1 cellular context compared by ENCODE assay signal in the genomic region with DNA sequence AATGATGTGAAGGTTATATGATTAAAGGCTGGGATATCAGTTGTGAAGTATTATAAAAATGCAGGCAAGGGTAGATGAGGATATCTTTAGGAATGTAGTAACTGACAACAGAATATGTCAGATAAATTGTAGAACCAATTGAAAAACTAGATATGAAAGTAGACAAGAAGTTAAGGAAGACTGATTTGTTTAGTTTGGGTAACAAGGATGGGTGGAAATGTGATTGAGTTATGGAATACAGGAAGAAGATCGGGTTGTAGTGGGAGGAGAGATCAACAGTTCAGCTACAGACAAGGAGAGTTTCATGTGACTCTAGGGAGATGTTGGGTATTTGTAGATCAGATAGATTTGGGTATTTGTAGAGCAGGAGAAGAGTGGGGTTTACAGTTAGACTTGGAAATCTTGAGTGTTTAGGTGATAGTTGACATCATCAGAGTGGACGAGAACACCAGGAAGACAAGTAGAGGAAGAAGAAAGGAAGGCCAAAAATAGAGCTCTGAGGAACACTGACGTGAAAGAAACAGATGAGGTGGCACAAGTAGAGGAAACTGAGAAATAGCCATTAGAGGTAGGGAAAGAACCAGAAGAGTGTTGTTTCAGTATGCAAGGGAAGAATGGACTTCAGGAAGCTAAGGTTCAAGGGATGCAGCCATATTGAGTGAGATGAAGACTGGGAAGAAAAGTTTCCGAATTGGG.
TF ChIP-seq lines count a peak whose summit lies in the region.

No MANE protein-coding gene starts in this region.

TF ChIP-seq in K562, 482 proteins besides CTCF, POLR2A, EP300 and RAD21:
- TF ChIP-seq HNRNPL (IDR thresholded peaks at IDR 0.05; ENCODE audit: low read depth, low read length) (no peak), TAF9B (IDR thresholded peaks at IDR 0.05; ENCODE audit: partially characterized antibody) (no peak), BACH1 (tag; IDR thresholded peaks at IDR 0.05) (no peak), ZNF780A (CRISPR knock-in tag; IDR thresholded peaks at IDR 0.05) (no peak), NFE2L1 (tag; IDR thresholded peaks at IDR 0.05; ENCODE audit: borderline replicate concordance, low read depth) (no peak), PCBP2 (IDR thresholded peaks at IDR 0.05; ENCODE audit: low read depth, low read length, poor library complexity, severe bottlenecking) (no peak), ZNF431 (CRISPR knock-in tag; IDR thresholded peaks at IDR 0.05) (no peak), EGR1 (conservative IDR thresholded peaks at IDR 0.05) (no peak), OTX1 (CRISPR knock-in tag; IDR thresholded peaks at IDR 0.05) (0 out of 2 replicates have a peak, but pooled peaks have one; percentile 60), DNMT1 (IDR thresholded peaks at IDR 0.05) (no peak), SUPT5H (IDR thresholded peaks at IDR 0.05) (no peak), ZSCAN32 (CRISPR knock-in tag; IDR thresholded peaks at IDR 0.05) (no peak), ZNF696 (CRISPR knock-in tag; conservative IDR thresholded peaks at IDR 0.05) (no peak), ELF4 (CRISPR knock-in tag; IDR thresholded peaks at IDR 0.05) (0 out of 2 replicates have a peak, but pooled peaks have one; percentile 66), PTTG1 (tag; IDR thresholded peaks at IDR 0.05; ENCODE audit: low read depth) (no peak), TSC22D4 (tag; IDR thresholded peaks at IDR 0.05) (0 out of 2 replicates have a peak, but pooled peaks have one; percentile 51), SMAD1 (IDR thresholded peaks at IDR 0.05; ENCODE audit: low read depth, low read length, partially characterized antibody) (no peak)
- TF ChIP-seq, protein P1, sequence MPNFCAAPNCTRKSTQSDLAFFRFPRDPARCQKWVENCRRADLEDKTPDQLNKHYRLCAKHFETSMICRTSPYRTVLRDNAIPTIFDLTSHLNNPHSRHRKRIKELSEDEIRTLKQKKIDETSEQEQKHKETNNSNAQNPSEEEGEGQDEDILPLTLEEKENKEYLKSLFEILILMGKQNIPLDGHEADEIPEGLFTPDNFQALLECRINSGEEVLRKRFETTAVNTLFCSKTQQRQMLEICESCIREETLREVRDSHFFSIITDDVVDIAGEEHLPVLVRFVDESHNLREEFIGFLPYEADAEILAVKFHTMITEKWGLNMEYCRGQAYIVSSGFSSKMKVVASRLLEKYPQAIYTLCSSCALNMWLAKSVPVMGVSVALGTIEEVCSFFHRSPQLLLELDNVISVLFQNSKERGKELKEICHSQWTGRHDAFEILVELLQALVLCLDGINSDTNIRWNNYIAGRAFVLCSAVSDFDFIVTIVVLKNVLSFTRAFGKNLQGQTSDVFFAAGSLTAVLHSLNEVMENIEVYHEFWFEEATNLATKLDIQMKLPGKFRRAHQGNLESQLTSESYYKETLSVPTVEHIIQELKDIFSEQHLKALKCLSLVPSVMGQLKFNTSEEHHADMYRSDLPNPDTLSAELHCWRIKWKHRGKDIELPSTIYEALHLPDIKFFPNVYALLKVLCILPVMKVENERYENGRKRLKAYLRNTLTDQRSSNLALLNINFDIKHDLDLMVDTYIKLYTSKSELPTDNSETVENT (CRISPR knock-in tag; IDR thresholded peaks at IDR 0.05) = no peak
- TF ChIP-seq, protein P2, sequence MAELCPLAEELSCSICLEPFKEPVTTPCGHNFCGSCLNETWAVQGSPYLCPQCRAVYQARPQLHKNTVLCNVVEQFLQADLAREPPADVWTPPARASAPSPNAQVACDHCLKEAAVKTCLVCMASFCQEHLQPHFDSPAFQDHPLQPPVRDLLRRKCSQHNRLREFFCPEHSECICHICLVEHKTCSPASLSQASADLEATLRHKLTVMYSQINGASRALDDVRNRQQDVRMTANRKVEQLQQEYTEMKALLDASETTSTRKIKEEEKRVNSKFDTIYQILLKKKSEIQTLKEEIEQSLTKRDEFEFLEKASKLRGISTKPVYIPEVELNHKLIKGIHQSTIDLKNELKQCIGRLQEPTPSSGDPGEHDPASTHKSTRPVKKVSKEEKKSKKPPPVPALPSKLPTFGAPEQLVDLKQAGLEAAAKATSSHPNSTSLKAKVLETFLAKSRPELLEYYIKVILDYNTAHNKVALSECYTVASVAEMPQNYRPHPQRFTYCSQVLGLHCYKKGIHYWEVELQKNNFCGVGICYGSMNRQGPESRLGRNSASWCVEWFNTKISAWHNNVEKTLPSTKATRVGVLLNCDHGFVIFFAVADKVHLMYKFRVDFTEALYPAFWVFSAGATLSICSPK (IDR thresholded peaks at IDR 0.05; ENCODE audit: borderline replicate concordance) = no peak
- TF ChIP-seq, protein P3, sequence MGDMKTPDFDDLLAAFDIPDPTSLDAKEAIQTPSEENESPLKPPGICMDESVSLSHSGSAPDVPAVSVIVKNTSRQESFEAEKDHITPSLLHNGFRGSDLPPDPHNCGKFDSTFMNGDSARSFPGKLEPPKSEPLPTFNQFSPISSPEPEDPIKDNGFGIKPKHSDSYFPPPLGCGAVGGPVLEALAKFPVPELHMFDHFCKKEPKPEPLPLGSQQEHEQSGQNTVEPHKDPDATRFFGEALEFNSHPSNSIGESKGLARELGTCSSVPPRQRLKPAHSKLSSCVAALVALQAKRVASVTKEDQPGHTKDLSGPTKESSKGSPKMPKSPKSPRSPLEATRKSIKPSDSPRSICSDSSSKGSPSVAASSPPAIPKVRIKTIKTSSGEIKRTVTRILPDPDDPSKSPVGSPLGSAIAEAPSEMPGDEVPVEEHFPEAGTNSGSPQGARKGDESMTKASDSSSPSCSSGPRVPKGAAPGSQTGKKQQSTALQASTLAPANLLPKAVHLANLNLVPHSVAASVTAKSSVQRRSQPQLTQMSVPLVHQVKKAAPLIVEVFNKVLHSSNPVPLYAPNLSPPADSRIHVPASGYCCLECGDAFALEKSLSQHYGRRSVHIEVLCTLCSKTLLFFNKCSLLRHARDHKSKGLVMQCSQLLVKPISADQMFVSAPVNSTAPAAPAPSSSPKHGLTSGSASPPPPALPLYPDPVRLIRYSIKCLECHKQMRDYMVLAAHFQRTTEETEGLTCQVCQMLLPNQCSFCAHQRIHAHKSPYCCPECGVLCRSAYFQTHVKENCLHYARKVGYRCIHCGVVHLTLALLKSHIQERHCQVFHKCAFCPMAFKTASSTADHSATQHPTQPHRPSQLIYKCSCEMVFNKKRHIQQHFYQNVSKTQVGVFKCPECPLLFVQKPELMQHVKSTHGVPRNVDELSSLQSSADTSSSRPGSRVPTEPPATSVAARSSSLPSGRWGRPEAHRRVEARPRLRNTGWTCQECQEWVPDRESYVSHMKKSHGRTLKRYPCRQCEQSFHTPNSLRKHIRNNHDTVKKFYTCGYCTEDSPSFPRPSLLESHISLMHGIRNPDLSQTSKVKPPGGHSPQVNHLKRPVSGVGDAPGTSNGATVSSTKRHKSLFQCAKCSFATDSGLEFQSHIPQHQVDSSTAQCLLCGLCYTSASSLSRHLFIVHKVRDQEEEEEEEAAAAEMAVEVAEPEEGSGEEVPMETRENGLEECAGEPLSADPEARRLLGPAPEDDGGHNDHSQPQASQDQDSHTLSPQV (IDR thresholded peaks at IDR 0.05) = no peak
